In the genomic region with DNA sequence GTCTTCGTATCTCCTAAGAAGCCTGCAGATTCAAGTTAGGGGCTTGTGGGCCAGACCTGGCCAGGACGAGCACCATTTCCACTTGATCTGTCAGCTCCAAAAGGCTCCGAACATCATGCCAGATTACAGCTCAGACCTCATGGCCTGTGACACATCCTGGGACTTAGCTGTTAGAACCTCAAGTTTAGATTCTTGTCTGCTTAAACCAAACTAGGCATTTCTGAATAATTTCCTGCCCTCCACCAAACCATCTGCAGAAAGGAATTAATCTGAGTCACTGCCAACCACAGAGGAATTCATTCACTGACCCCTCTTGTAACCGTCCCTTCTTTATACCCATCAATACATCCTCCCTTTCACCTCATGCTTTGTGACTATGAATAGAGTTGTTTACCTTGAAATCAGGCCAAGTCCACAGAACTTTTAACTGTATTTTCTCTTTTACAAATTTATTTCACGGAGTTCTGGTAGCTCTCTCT, we compare ENCODE assay signal across 8 cellular contexts.
DNase-seq lines count a peak whose midpoint lies in the region; ATAC-seq and TF ChIP-seq lines count a peak whose summit lies in the region.

No MANE protein-coding gene starts in this region.

- H3K4me3 ChIP-seq in RWPE2 (ENCODE audit: severe bottlenecking) (no peak overlapping the region), body of pancreas (no peak overlapping the region)

- no peak for TF ChIP-seq POLR2A in body of pancreas (IDR thresholded peaks at IDR 0.05)

- intact Hi-C loops in body of pancreas (cut with DNase I): no loop called here

- H3K9me3 ChIP-seq in RWPE2 (ENCODE audit: severe bottlenecking) (no peaks in the 10 kb centered on the region), body of pancreas (no peaks in the 10 kb centered on the region)

- H3K36me3 ChIP-seq in RWPE2 (ENCODE audit: low read depth) (0 out of 2 replicates have a peak, but pooled peaks cover 5% of the 10 kb centered on the region), body of pancreas (replicated peaks in 1 of 2; ENCODE audit: insufficient read depth in 1 of 2, low read depth in 2 of 2) (no peaks in the 10 kb centered on the region)

- DNase-seq in activated T-cell treated with anti-CD3 and anti-CD28 coated beads for 48 hours (ENCODE audit: low read depth) (peak; percentile 9), RWPE2 (ENCODE audit: low spot score) (no peak), fibroblast of gingiva (ENCODE audit: low read depth) (peak; percentile 93), body of pancreas (no peak), occipital lobe (lab: John Stamatoyannopoulos, UW) (no peak), UCSD-AML1 (lab: John Stamatoyannopoulos, UW; ENCODE audit: unreplicated experiment) (no peak)
- DNase-seq in activated T-cell treated with anti-CD3 and anti-CD28 coated beads, Interleukin-2, amount 50 U/mL, for 1 hour: no peak
- DNase-seq in stimulated activated naive CD8-positive, alpha-beta T cell treated with anti-CD3 and anti-CD28 coated beads, Interleukin-15, amount 100 ng/mL, for 72 hours: peak in 1 of 2 donors; percentile 36

- H3K4me1 ChIP-seq in RWPE2 (ENCODE audit: insufficient read depth, poor library complexity, severe bottlenecking) (peaks cover 44% of the 10 kb centered on the region), body of pancreas (no peaks in the 10 kb centered on the region)

- H3K27me3 Mint-ChIP-seq in stimulated activated naive CD8-positive, alpha-beta T cell treated with anti-CD3 and anti-CD28 coated beads, Interleukin-15, amount 100 ng/mL, for 72 hours: no peaks in the 10 kb centered on the region

- H3K27ac Mint-ChIP-seq in stimulated activated naive CD8-positive, alpha-beta T cell treated with anti-CD3 and anti-CD28 coated beads, Interleukin-15, amount 100 ng/mL, for 72 hours: no peak overlapping the region

- H3K27me3 ChIP-seq in RWPE2 (ENCODE audit: insufficient read depth, poor library complexity, severe bottlenecking) (no peaks in the 10 kb centered on the region), body of pancreas (no peaks in the 10 kb centered on the region)

- H3K4me3 Mint-ChIP-seq in stimulated activated naive CD8-positive, alpha-beta T cell treated with anti-CD3 and anti-CD28 coated beads, Interleukin-15, amount 100 ng/mL, for 72 hours: no peak overlapping the region

- 68 to 80% methylated on average over 5 of the region's 5 CpGs for WGBS in body of pancreas, 2 donors

- no peak for TF ChIP-seq CTCF in RWPE2 (IDR thresholded peaks at IDR 0.05; ENCODE audit: poor library complexity, severe bottlenecking)
- no peak for TF ChIP-seq CTCF in body of pancreas (IDR thresholded peaks at IDR 0.05)

- H3K4me1 Mint-ChIP-seq in stimulated activated naive CD8-positive, alpha-beta T cell treated with anti-CD3 and anti-CD28 coated beads, Interleukin-15, amount 100 ng/mL, for 72 hours: peaks cover 6% of the 10 kb centered on the region

- peak; percentile 83 for ATAC-seq in RWPE2 (ENCODE audit: low read depth)
- peak; percentile 91 for ATAC-seq in stimulated activated naive CD8-positive, alpha-beta T cell treated with anti-CD3 and anti-CD28 coated beads, Interleukin-15, amount 100 ng/mL, for 72 hours
- no peak for ATAC-seq in body of pancreas

- H3K9me3 Mint-ChIP-seq in stimulated activated naive CD8-positive, alpha-beta T cell treated with anti-CD3 and anti-CD28 coated beads, Interleukin-15, amount 100 ng/mL, for 72 hours: no peaks in the 10 kb centered on the region

- H3K27ac ChIP-seq in RWPE2 (ENCODE audit: poor library complexity, severe bottlenecking): peak overlapping the region; percentile 98
- no peak overlapping the region for H3K27ac ChIP-seq in body of pancreas

Comparison
In these comparisons a context has a peak if more than half of its experiments do, and no peak if none do; other contexts are left out.
1. DNase-seq: peak in activated T-cell treated with anti-CD3 and anti-CD28 coated beads for 48 hours (single experiment) and fibroblast of gingiva (single experiment); none in activated T-cell treated with anti-CD3 and anti-CD28 coated beads, Interleukin-2, amount 50 U/mL, for 1 hour (single experiment), RWPE2 (single experiment), body of pancreas (0 of 4), occipital lobe (single experiment) and UCSD-AML1 (single experiment).